ENCODE assay signal across 14 cellular contexts in genomic region chr6:130029163-130029562, GRCh38. TPM values are rescaled to one million over a fixed set of nuclear protein-coding genes. Genes with fewer than 3 reads are reported as not detected.
DNase-seq lines count a peak whose midpoint lies in the region; ATAC-seq lines count a peak whose summit lies in the region.
"Had no signal": no experiment of that assay in that cellular context is flagged by ENCODE, and none has a peak within 500 bp of the region (broad histone marks: within the 10 kb centered on the region; RNA-seq: fewer than 3 reads in every experiment).

No MANE protein-coding gene starts in this region.

- H3K36me3 Mint-ChIP-seq in activated CD4-positive, alpha-beta memory T cell treated with anti-CD3 and anti-CD28 coated beads for 36 hours = peaks cover 6% of the 10 kb centered on the region
- H3K36me3 Mint-ChIP-seq in central memory CD8-positive, alpha-beta T cell (ENCODE audit: insufficient read depth) = peaks cover 5% of the 10 kb centered on the region

- H3K9me3 Mint-ChIP-seq in activated CD4-positive, alpha-beta memory T cell treated with anti-CD3 and anti-CD28 coated beads for 36 hours = no peaks in the 10 kb centered on the region
- H3K9me3 Mint-ChIP-seq in central memory CD8-positive, alpha-beta T cell = no peaks in the 10 kb centered on the region
- no peaks in the 10 kb centered on the region for H3K9me3 Mint-ChIP-seq in stimulated activated naive CD8-positive, alpha-beta T cell treated with anti-CD3 and anti-CD28 coated beads, Interleukin-15, amount 100 ng/mL, for 72 hours

- peak; percentile 33 for ATAC-seq in central memory CD8-positive, alpha-beta T cell (replicated peaks; ENCODE audit: extremely low read depth, poor library complexity, severe bottlenecking)
- ATAC-seq in stimulated activated naive CD8-positive, alpha-beta T cell treated with anti-CD3 and anti-CD28 coated beads, Interleukin-15, amount 100 ng/mL, for 72 hours = peak; percentile 73
- ATAC-seq in GM21723 (IDR thresholded peaks at IDR 0.05; ENCODE audit: unreplicated experiment) = no peak
- ATAC-seq in HG03097 (IDR thresholded peaks at IDR 0.05; ENCODE audit: low FRiP score, unreplicated experiment) = no peak
- ATAC-seq: body of pancreas had no signal

- POLR2A ChIA-PET in activated CD4-positive, alpha-beta memory T cell treated with anti-CD3 and anti-CD28 coated beads for 36 hours (lab: Charles Lee) = interaction anchor here (1.3 kb wide), 1 partner anchor 10 kb away, joined by 4 read pairs; the partner anchor contains the start of gene L3MBTL3

- no peaks in the 10 kb centered on the region for H3K27me3 Mint-ChIP-seq in activated CD4-positive, alpha-beta memory T cell treated with anti-CD3 and anti-CD28 coated beads for 36 hours
- no peaks in the 10 kb centered on the region for H3K27me3 Mint-ChIP-seq in central memory CD8-positive, alpha-beta T cell
- H3K27me3 Mint-ChIP-seq in stimulated activated naive CD8-positive, alpha-beta T cell treated with anti-CD3 and anti-CD28 coated beads, Interleukin-15, amount 100 ng/mL, for 72 hours = no peaks in the 10 kb centered on the region

- H3K27ac Mint-ChIP-seq in activated CD4-positive, alpha-beta memory T cell treated with anti-CD3 and anti-CD28 coated beads for 36 hours = peak overlapping the region; percentile 70
- H3K27ac Mint-ChIP-seq in central memory CD8-positive, alpha-beta T cell (ENCODE audit: low read depth) = peak overlapping the region; percentile 72
- peak overlapping the region; percentile 79 to 94 for H3K27ac Mint-ChIP-seq in stimulated activated naive CD8-positive, alpha-beta T cell treated with anti-CD3 and anti-CD28 coated beads, Interleukin-15, amount 100 ng/mL, for 72 hours

- no peak overlapping the region for H3K4me3 Mint-ChIP-seq in activated CD4-positive, alpha-beta memory T cell treated with anti-CD3 and anti-CD28 coated beads for 36 hours
- peak overlapping the region; percentile 16 for H3K4me3 Mint-ChIP-seq in central memory CD8-positive, alpha-beta T cell
- H3K4me3 Mint-ChIP-seq in stimulated activated naive CD8-positive, alpha-beta T cell treated with anti-CD3 and anti-CD28 coated beads, Interleukin-15, amount 100 ng/mL, for 72 hours = peak overlapping the region; percentile 59 to 66

- CTCF ChIA-PET in activated CD4-positive, alpha-beta memory T cell treated with anti-CD3 and anti-CD28 coated beads for 36 hours (lab: Charles Lee) = interaction anchor here (1.1 to 1.7 kb wide), 2 partner anchors 10 to 431 kb away, joined by 3 to 5 read pairs; no protein-coding TSS in a partner anchor

- H3K4me1 Mint-ChIP-seq in activated CD4-positive, alpha-beta memory T cell treated with anti-CD3 and anti-CD28 coated beads for 36 hours (ENCODE audit: low read depth) = peaks cover 59% of the 10 kb centered on the region
- H3K4me1 Mint-ChIP-seq in central memory CD8-positive, alpha-beta T cell = peaks cover 53% of the 10 kb centered on the region
- H3K4me1 Mint-ChIP-seq in stimulated activated naive CD8-positive, alpha-beta T cell treated with anti-CD3 and anti-CD28 coated beads, Interleukin-15, amount 100 ng/mL, for 72 hours = peaks cover 86% of the 10 kb centered on the region

- intact Hi-C loops in activated CD4-positive, alpha-beta memory T cell treated with anti-CD3 and anti-CD28 coated beads for 36 hours (cut with micrococcal nuclease) = loop anchor here (1.0 to 5.0 kb wide), 6 partner anchors 8 to 593 kb away; no protein-coding TSS in a partner anchor

- peak; percentile 21 for DNase-seq in stimulated activated CD4-positive, alpha-beta T cell treated with anti-CD3 and anti-CD28 coated beads, Interleukin-15, amount 100 ng/mL, for 24 hours
- DNase-seq in stimulated activated CD4-positive, alpha-beta T cell treated with anti-CD3 and anti-CD28 coated beads, Interleukin-2, amount 100 ng/mL, for 48 hours = no peak
- DNase-seq in activated CD4-positive, alpha-beta memory T cell treated with anti-CD3 and anti-CD28 coated beads for 36 hours = peak; percentile 37
- no peak for DNase-seq in central memory CD8-positive, alpha-beta T cell (ENCODE audit: low spot score in 2 of 2)
- peak; percentile 30 to 39 for DNase-seq in stimulated activated naive CD8-positive, alpha-beta T cell treated with anti-CD3 and anti-CD28 coated beads, Interleukin-15, amount 100 ng/mL, for 72 hours
- no peak for DNase-seq in NCI-H524 treated with DMSO at 0.1 percent for 48 hours (lab: John Stamatoyannopoulos, UW)
- DNase-seq: body of pancreas, Caco-2, erythroblast, NCI-H1105 treated with DMSO at 0.1 percent for 48 hours, NCI-H2171 treated with DMSO at 0.1 percent for 48 hours, WERI-Rb-1 had no signal

RNA-seq across cellular contexts. Expression of gene L3MBTL3, which starts 10.8 kb away (rescaled TPM):
- total RNA-seq in activated CD4-positive, alpha-beta memory T cell treated with anti-CD3 and anti-CD28 coated beads for 36 hours = 1 to 10 TPM; 5.2 to 7.4 TPM

Comparison
In these comparisons a context has a peak if more than half of its experiments do, and no peak if none do; other contexts are left out.
1. DNase-seq: peak in stimulated activated CD4-positive, alpha-beta T cell treated with anti-CD3 and anti-CD28 coated beads, Interleukin-15, amount 100 ng/mL, for 24 hours (single experiment), activated CD4-positive, alpha-beta memory T cell treated with anti-CD3 and anti-CD28 coated beads for 36 hours (single experiment) and stimulated activated naive CD8-positive, alpha-beta T cell treated with anti-CD3 and anti-CD28 coated beads, Interleukin-15, amount 100 ng/mL, for 72 hours (2 of 2); none in stimulated activated CD4-positive, alpha-beta T cell treated with anti-CD3 and anti-CD28 coated beads, Interleukin-2, amount 100 ng/mL, for 48 hours (0 of 2), central memory CD8-positive, alpha-beta T cell (0 of 2) and NCI-H524 treated with DMSO at 0.1 percent for 48 hours (single experiment).
2. ATAC-seq: peak in central memory CD8-positive, alpha-beta T cell (single experiment) and stimulated activated naive CD8-positive, alpha-beta T cell treated with anti-CD3 and anti-CD28 coated beads, Interleukin-15, amount 100 ng/mL, for 72 hours (single experiment); none in GM21723 (single experiment) and HG03097 (single experiment).
3. Peak in every context shown above with its lines, with median percentiles within 50 percentile points of each other: H3K27ac Mint-ChIP-seq.